7 cellular contexts compared by ENCODE assay signal in the genomic region with DNA sequence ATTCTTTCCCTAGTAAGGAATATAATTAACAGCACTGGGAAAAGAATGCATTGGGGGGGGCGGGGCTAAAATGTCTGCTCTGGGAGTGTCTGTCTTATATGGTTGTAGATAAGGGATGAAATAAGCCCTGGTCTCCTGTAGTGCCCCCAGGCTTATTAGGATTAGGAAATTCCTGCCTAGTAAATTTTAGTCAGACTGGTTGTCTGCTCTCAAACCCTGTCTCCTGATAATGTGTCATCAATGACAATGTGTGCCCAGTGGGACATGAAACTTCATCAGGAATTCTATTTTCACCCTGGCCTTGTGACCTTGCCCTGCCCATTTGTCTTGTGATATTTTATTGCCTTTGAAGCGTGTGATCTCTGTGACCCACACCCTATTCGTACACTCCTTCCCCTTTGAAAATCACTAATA.
DNase-seq lines count a peak whose midpoint lies in the region; ATAC-seq, FAIRE-seq and TF ChIP-seq lines count a peak whose summit lies in the region.
"Not testable (repeated sequence)": the region's sequence is repeated elsewhere in the genome, so short reads cannot be mapped to it uniquely, and the experiment has no call there.

No MANE protein-coding gene starts in this region.

- TF ChIP-seq EP300 in A549 (IDR thresholded peaks at IDR 0.05), result peak; percentile 95 to 97; a peak in 4 of 5 replicates

- H3K9me3 ChIP-seq in A549, result peaks cover 12% of the 10 kb centered on the region; the same call in 1 of the 3 replicates
- not testable (repeated sequence) for H3K9me3 ChIP-seq in HEK293 (ENCODE audit: control insufficient read depth, insufficient read depth, low read depth, low read length)

- H3K23ac ChIP-seq in mesendoderm (ENCODE audit: low read length), result not testable (repeated sequence)

- ATAC-seq in A549, result peak; percentile 75 to 90; a peak in 4 of 6 replicates
- not testable (repeated sequence) for ATAC-seq in activated T-cell treated with anti-CD3 and anti-CD28 coated beads, Interleukin-2, amount 50 U/mL, for 72 hours (replicated peaks in 1 of 2)

- H3K79me2 ChIP-seq in mesendoderm (ENCODE audit: control insufficient read depth, insufficient read depth, low read length), result not testable (repeated sequence)

- peaks cover 33% of the 10 kb centered on the region for H3K4me1 ChIP-seq in A549
- H3K4me1 ChIP-seq in HEK293 (ENCODE audit: control insufficient read depth, insufficient read depth, low read length); mesendoderm (ENCODE audit: control insufficient read depth, low read depth, low read length): not testable (repeated sequence)

- not testable (repeated sequence) for H2AK5ac ChIP-seq in mesendoderm (ENCODE audit: low read length)

- not testable (repeated sequence) for H3K18ac ChIP-seq in mesendoderm (ENCODE audit: low read length)

- H3K4me1 Mint-ChIP-seq in activated T-cell treated with anti-CD3 and anti-CD28 coated beads, Interleukin-2, amount 50 U/mL, for 72 hours (ENCODE audit: low read depth), result not testable (repeated sequence)

- WGBS in A549 (ENCODE audit: missing lambda C conversion rate), result 2% methylated on average over 3 of the region's 3 CpGs
- WGBS in mesendoderm (ENCODE audit: extremely low coverage, insufficient coverage, low lambda C conversion rate), result no CpG with 5 or more reads among the region's 3 CpGs

- H3K4me2 ChIP-seq in A549, result peak overlapping the region; percentile 68
- H3K4me2 ChIP-seq in mesendoderm (ENCODE audit: low read length), result not testable (repeated sequence)

- H3K27ac Mint-ChIP-seq in activated T-cell treated with anti-CD3 and anti-CD28 coated beads, Interleukin-2, amount 50 U/mL, for 72 hours, result peak overlapping the region; percentile 55

- TF ChIP-seq RAD21 in A549 (conservative IDR thresholded peaks at IDR 0.05 in 1 of 2, IDR thresholded peaks at IDR 0.05 in 1 of 2), result peak in 1 of 2 experiments; percentile 73; a peak in 3 of 5 replicates

- H3K27me3 Mint-ChIP-seq in activated T-cell treated with anti-CD3 and anti-CD28 coated beads, Interleukin-2, amount 50 U/mL, for 72 hours (ENCODE audit: low read depth), result not testable (repeated sequence)

- CTCF ChIA-PET in A549 (lab: Yijun Ruan, JAX), result not testable (repeated sequence)
- CTCF ChIA-PET in HEK293 (lab: Yijun Ruan, JAX), result interaction anchor here (0.7 kb wide), 1 partner anchor 24 kb away, joined by 4 read pairs; no protein-coding TSS in a partner anchor

- not testable (repeated sequence) for H3K4ac ChIP-seq in mesendoderm (ENCODE audit: low read depth, low read length)

- not testable (repeated sequence) for TF ChIP-seq CTCF in A549 (IDR thresholded peaks at IDR 0.05); HEK293 (tag by site-specific recombination; IDR thresholded peaks at IDR 0.05)

- not testable (repeated sequence) for H3K27me3 ChIP-seq in mesendoderm (ENCODE audit: insufficient read depth, low read length, poor library complexity)

- not testable (repeated sequence) for H3K9ac ChIP-seq in mesendoderm (ENCODE audit: low read length)

- in situ Hi-C loops in Caki2 (cut with HindIII; ENCODE audit: low pct_unique_long_range_greater_than_20kb, low sequenced_read_pairs), result not testable (repeated sequence)

- not testable (repeated sequence) for H2BK5ac ChIP-seq in mesendoderm (ENCODE audit: low read length)

- FAIRE-seq in A549 (lab: Jason Lieb, UNC), result not testable (repeated sequence)

- DNase-seq in A549 (ENCODE audit: low read depth in 1 of 2, low spot score in 1 of 2) (peak in 1 of 2 experiments; percentile 93), Caki2 (ENCODE audit: low read depth) (peak; percentile 70), NCI-H226 (peak; percentile 8), foreskin melanocyte (peak; percentile 23), mesendoderm (peak; percentile 2)
- DNase-seq in activated T-cell treated with anti-CD3 and anti-CD28 coated beads, Interleukin-2, amount 50 U/mL, for 72 hours, result not testable (repeated sequence)

- not testable (repeated sequence) for H3K56ac ChIP-seq in mesendoderm (ENCODE audit: low read length)

- H3K9me3 Mint-ChIP-seq in activated T-cell treated with anti-CD3 and anti-CD28 coated beads, Interleukin-2, amount 50 U/mL, for 72 hours, result not testable (repeated sequence)

- not testable (repeated sequence) for H3K4me3 Mint-ChIP-seq in activated T-cell treated with anti-CD3 and anti-CD28 coated beads, Interleukin-2, amount 50 U/mL, for 72 hours

- H3K79me1 ChIP-seq in mesendoderm (ENCODE audit: low read length), result not testable (repeated sequence)

- not testable (repeated sequence) for H4K8ac ChIP-seq in mesendoderm (ENCODE audit: low read depth, low read length)

- H2BK120ac ChIP-seq in mesendoderm (ENCODE audit: low read depth, low read length), result not testable (repeated sequence)

- POLR2A ChIA-PET in A549 (lab: Yijun Ruan, JAX); HEK293 (lab: Yijun Ruan, JAX): not testable (repeated sequence)

- not testable (repeated sequence) for H3K36me3 Mint-ChIP-seq in activated T-cell treated with anti-CD3 and anti-CD28 coated beads, Interleukin-2, amount 50 U/mL, for 72 hours (ENCODE audit: insufficient read depth in 2 of 2)

- H3K4me3 ChIP-seq in A549; HEK293 (ENCODE audit: low read depth, low read length); mesendoderm (ENCODE audit: low read length): not testable (repeated sequence)

- not testable (repeated sequence) for H2BK15ac ChIP-seq in mesendoderm (replicated peaks; ENCODE audit: low read depth)

- not testable (repeated sequence) for TF ChIP-seq POLR2A in A549 (IDR thresholded peaks at IDR 0.05; ENCODE audit: low read length)

- not testable (repeated sequence) for H4K5ac ChIP-seq in mesendoderm (ENCODE audit: low read length)

- peak overlapping the region; percentile 96 for H3K27ac ChIP-seq in A549
- H3K27ac ChIP-seq in HEK293 (ENCODE audit: extremely low read depth, low read depth, low read length); mesendoderm (ENCODE audit: low read depth, low read length): not testable (repeated sequence)

- not testable (repeated sequence) for H3K36me3 ChIP-seq in HEK293 (ENCODE audit: control insufficient read depth in 2 of 2, insufficient read depth in 1 of 2, low read length in 2 of 2); mesendoderm (ENCODE audit: control insufficient read depth, insufficient read depth, low read length)

TF ChIP-seq in A549, 52 proteins besides CTCF, POLR2A, EP300 and RAD21:
- peak; percentile 93 for TF ChIP-seq JUNB (IDR thresholded peaks at IDR 0.05)
- peak; percentile 81 for TF ChIP-seq FOSL2 (IDR thresholded peaks at IDR 0.05)
- TF ChIP-seq FOSL2 (CRISPR knock-in tag; IDR thresholded peaks at IDR 0.05), result peak; percentile 91
- peak; percentile 48; the same call in 1 of the 3 replicates for TF ChIP-seq SMC3 (IDR thresholded peaks at IDR 0.05)
- peak; percentile 93; a peak in 4 of 5 replicates for TF ChIP-seq JUN (IDR thresholded peaks at IDR 0.05)
- TF ChIP-seq, protein P1, sequence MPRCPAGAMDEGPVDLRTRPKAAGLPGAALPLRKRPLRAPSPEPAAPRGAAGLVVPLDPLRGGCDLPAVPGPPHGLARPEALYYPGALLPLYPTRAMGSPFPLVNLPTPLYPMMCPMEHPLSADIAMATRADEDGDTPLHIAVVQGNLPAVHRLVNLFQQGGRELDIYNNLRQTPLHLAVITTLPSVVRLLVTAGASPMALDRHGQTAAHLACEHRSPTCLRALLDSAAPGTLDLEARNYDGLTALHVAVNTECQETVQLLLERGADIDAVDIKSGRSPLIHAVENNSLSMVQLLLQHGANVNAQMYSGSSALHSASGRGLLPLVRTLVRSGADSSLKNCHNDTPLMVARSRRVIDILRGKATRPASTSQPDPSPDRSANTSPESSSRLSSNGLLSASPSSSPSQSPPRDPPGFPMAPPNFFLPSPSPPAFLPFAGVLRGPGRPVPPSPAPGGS (IDR thresholded peaks at IDR 0.05), result peak; percentile 93
- peak; percentile 88 for TF ChIP-seq GATA3 (IDR thresholded peaks at IDR 0.05; ENCODE audit: borderline replicate concordance)
- TF ChIP-seq CEBPB (IDR thresholded peaks at IDR 0.05), result peak; percentile 65 to 76; a peak in 3 of 4 replicates

TF ChIP-seq in HEK293, 187 proteins besides CTCF, POLR2A, EP300 and RAD21:
- TF ChIP-seq SETDB1 (IDR thresholded peaks at IDR 0.05; ENCODE audit: insufficient read length, low read length), result peak; percentile 80
TF ChIP-seq in HEK293: peak in this region for 1; not testable (repeated sequence) for 186.
